In the genomic region with DNA sequence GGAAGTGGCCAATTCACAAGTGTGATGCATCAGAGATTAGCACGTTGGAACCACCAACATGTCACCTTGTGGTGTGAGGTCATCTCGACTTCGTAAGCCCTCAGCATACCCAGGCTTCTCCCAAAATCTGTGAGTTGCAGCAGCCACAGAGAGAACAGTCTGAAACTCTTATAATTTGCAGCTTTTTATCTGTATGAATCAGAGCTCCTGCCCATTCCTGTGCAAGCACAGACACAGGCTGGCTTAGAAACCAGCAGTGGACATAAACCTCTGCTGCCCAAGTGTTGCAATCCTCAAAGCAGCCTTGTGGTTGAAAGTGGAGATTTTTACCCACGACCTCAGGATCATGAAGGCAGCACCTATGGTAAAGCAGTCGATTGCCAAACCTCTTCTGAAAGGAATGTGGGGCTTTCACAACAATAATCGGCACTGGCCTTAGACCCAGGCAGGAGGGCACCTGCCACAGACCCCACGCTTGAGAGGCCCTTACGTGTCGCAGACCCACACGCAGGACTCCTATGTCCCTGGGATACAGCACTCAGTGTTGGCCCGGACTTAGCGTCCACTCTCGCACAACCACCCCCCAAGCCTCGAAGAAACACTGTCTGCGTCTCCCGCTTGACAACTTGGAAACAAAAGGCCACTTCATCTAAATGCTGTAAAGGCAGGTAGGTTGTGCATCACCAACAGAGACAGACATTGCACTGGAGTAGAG, we compare ENCODE assay signal across 19 cellular contexts. TPM values are rescaled to one million over a fixed set of nuclear protein-coding genes. Genes with fewer than 3 reads are reported as not detected.
DNase-seq lines count a peak whose midpoint lies in the region; ATAC-seq and TF ChIP-seq lines count a peak whose summit lies in the region.
"Had no signal": no experiment of that assay in that cellular context is flagged by ENCODE, and none has a peak within 500 bp of the region (broad histone marks: within the 10 kb centered on the region; RNA-seq: fewer than 3 reads in every experiment).

No MANE protein-coding gene starts in this region.

- WGBS in body of pancreas, 2 donors, result 76 to 82% methylated on average over 12 to 16 of the region's 16 CpGs

- H4K20me1 ChIP-seq in PC-3 (ENCODE audit: low read length), result no peaks in the 10 kb centered on the region
- no peaks in the 10 kb centered on the region for H4K20me1 ChIP-seq in fibroblast of lung (ENCODE audit: control insufficient read depth, extremely low read depth, insufficient read depth, low read length)
- peaks cover 12% of the 10 kb centered on the region for H4K20me1 ChIP-seq in osteoblast (ENCODE audit: insufficient read depth, low read length)

- ATAC-seq in PC-3, result no peak
- ATAC-seq in GM18861 (IDR thresholded peaks at IDR 0.05; ENCODE audit: unreplicated experiment), result no peak
- ATAC-seq in upper lobe of right lung, result no peak
- no peak for ATAC-seq in HG02623 (IDR thresholded peaks at IDR 0.05; ENCODE audit: unreplicated experiment)
- no peak for ATAC-seq in body of pancreas
- ATAC-seq: CD8-positive, alpha-beta T cell; left lung; sciatic nerve had no signal

- H3K9me3 ChIP-seq in PC-3 (ENCODE audit: low read length) (no peaks in the 10 kb centered on the region), fibroblast of lung (ENCODE audit: control insufficient read depth, insufficient read depth, low read depth, low read length) (no peaks in the 10 kb centered on the region), osteoblast (ENCODE audit: low read depth, low read length) (no peaks in the 10 kb centered on the region), upper lobe of right lung (no peaks in the 10 kb centered on the region), body of pancreas (no peaks in the 10 kb centered on the region)
- H3K9me3 ChIP-seq: left lung, SJCRH30 had no signal

- peak; percentile 35 for DNase-seq in EL
- peak; percentile 4 for DNase-seq in PC-3
- DNase-seq in fibroblast of lung (ENCODE audit: low read depth in 2 of 2), result peak; percentile 63 to 72
- DNase-seq in osteoblast (ENCODE audit: insufficient read length, low spot score, missing footprints), result peak; percentile 97
- no peak for DNase-seq in upper lobe of right lung
- no peak for DNase-seq in body of pancreas
- DNase-seq: CD8-positive, alpha-beta T cell; NCI-H1694 treated with DMSO at 0.1 percent for 48 hours; NCI-H526 treated with DMSO at 0.1 percent for 48 hours; nephron progenitor cell; SJCRH30 had no signal

- H3K27me3 ChIP-seq in PC-3 (ENCODE audit: low read length) (no peaks in the 10 kb centered on the region), fibroblast of lung (ENCODE audit: control insufficient read depth, insufficient read depth, low read length) (no peaks in the 10 kb centered on the region), osteoblast (ENCODE audit: insufficient read depth, low read length) (no peaks in the 10 kb centered on the region), upper lobe of right lung (no peaks in the 10 kb centered on the region), body of pancreas (no peaks in the 10 kb centered on the region)
- H3K27me3 ChIP-seq: left lung, SJCRH30 had no signal

- H3K4me2 ChIP-seq in PC-3 (ENCODE audit: low read length) (no peak overlapping the region), fibroblast of lung (ENCODE audit: extremely low read depth, insufficient read depth, low read length) (no peak overlapping the region), osteoblast (ENCODE audit: insufficient read depth, low read length) (no peak overlapping the region)

- no peak for TF ChIP-seq POLR2A in body of pancreas (IDR thresholded peaks at IDR 0.05)

- no TSS peak for BruUV-seq in PC-3 (replicated peaks; lab: Mats Ljungman, UMichigan)

- CTCF ChIA-PET in PC-3 (lab: Charles Lee), result no interaction called here

- no peaks in the 10 kb centered on the region for H3K36me3 ChIP-seq in PC-3 (ENCODE audit: low read depth, low read length)
- H3K36me3 ChIP-seq in fibroblast of lung (ENCODE audit: control insufficient read depth, insufficient read depth, low read length), result no peaks in the 10 kb centered on the region
- H3K36me3 ChIP-seq in osteoblast (ENCODE audit: insufficient read depth, low read length), result no peaks in the 10 kb centered on the region
- no peaks in the 10 kb centered on the region for H3K36me3 ChIP-seq in upper lobe of right lung
- no peaks in the 10 kb centered on the region for H3K36me3 ChIP-seq in body of pancreas (replicated peaks in 1 of 2; ENCODE audit: insufficient read depth in 1 of 2, low read depth in 2 of 2)
- H3K36me3 ChIP-seq: SJCRH30 had no signal

- peaks cover 10% of the 10 kb centered on the region for H3K4me1 ChIP-seq in PC-3 (ENCODE audit: insufficient read depth, low read length)
- peaks cover 8% of the 10 kb centered on the region for H3K4me1 ChIP-seq in fibroblast of lung (ENCODE audit: control insufficient read depth, extremely low read depth, insufficient read depth, low read length)
- peaks cover 32% of the 10 kb centered on the region for H3K4me1 ChIP-seq in osteoblast (ENCODE audit: insufficient read depth, low read length)
- no peaks in the 10 kb centered on the region for H3K4me1 ChIP-seq in upper lobe of right lung
- peaks cover 4% of the 10 kb centered on the region for H3K4me1 ChIP-seq in body of pancreas
- H3K4me1 ChIP-seq: left lung had no signal

- no peak overlapping the region for H2AFZ ChIP-seq in PC-3 (ENCODE audit: low read length)
- no peak overlapping the region for H2AFZ ChIP-seq in fibroblast of lung (ENCODE audit: low read length)
- H2AFZ ChIP-seq in osteoblast (ENCODE audit: low read length), result no peak overlapping the region

- H3K9ac ChIP-seq in PC-3 (ENCODE audit: low read length) (no peak overlapping the region), fibroblast of lung (ENCODE audit: insufficient read depth, low read length) (no peak overlapping the region)

- intact Hi-C loops in PC-3 (cut with micrococcal nuclease), result no loop called here
- intact Hi-C loops in upper lobe of right lung (cut with DNase I), result no loop called here
- intact Hi-C loops in body of pancreas (cut with DNase I), result no loop called here

- H3K27ac ChIP-seq in PC-3 (ENCODE audit: low read length), result no peak overlapping the region
- no peak overlapping the region for H3K27ac ChIP-seq in fibroblast of lung (ENCODE audit: insufficient read depth, low read length)
- H3K27ac ChIP-seq in osteoblast (ENCODE audit: low read depth, low read length), result peak overlapping the region; percentile 19
- H3K27ac ChIP-seq in upper lobe of right lung, result no peak overlapping the region
- H3K27ac ChIP-seq in body of pancreas, result no peak overlapping the region
- H3K27ac ChIP-seq: coronary artery, left lung, SJCRH30 had no signal

- POLR2A ChIA-PET in PC-3 (lab: Charles Lee; ENCODE audit: unreplicated experiment), result no interaction called here

- TF ChIP-seq CTCF in PC-3 (conservative IDR thresholded peaks at IDR 0.05; ENCODE audit: low read depth, low read length) (no peak), fibroblast of lung (conservative IDR thresholded peaks at IDR 0.05 in 1 of 2, IDR thresholded peaks at IDR 0.05 in 1 of 2; ENCODE audit: low read depth in 1 of 2, low read length in 2 of 2) (no peak), osteoblast (IDR thresholded peaks at IDR 0.05; ENCODE audit: extremely low read depth, low read depth, low read length) (no peak), upper lobe of right lung (IDR thresholded peaks at IDR 0.05) (no peak), body of pancreas (IDR thresholded peaks at IDR 0.05) (no peak)

- H3K4me3 ChIP-seq in PC-3 (ENCODE audit: low read length) (no peak overlapping the region), fibroblast of lung (replicated peaks in 1 of 4; ENCODE audit: control extremely low read depth in 1 of 4, insufficient read depth in 1 of 4, low read depth in 3 of 4, low read length in 4 of 4) (no peak overlapping the region), osteoblast (ENCODE audit: insufficient read depth, low read length) (no peak overlapping the region), upper lobe of right lung (no peak overlapping the region), body of pancreas (no peak overlapping the region)
- H3K4me3 ChIP-seq: coronary artery, left lung, SJCRH30 had no signal

- no peaks in the 10 kb centered on the region for H3K79me2 ChIP-seq in PC-3 (ENCODE audit: low read length)
- no peaks in the 10 kb centered on the region for H3K79me2 ChIP-seq in fibroblast of lung (ENCODE audit: control insufficient read depth, insufficient read depth, low read length)
- no peaks in the 10 kb centered on the region for H3K79me2 ChIP-seq in osteoblast (ENCODE audit: insufficient read depth, low read length)

- no peaks in the 10 kb centered on the region for H3K9me2 ChIP-seq in PC-3 (replicated peaks; ENCODE audit: low read length)

- H3F3A ChIP-seq in PC-3 (ENCODE audit: low read length, unreplicated experiment), result no peaks in the 10 kb centered on the region

RNA-seq across cellular contexts. Expression of gene OSGIN1, which starts 24.5 kb away (rescaled TPM):
- total RNA-seq in PC-3 (2014; rRNA removed) (6.6 and 9.8 TPM in 2 replicates), fibroblast of lung (3.6 and 6.6 TPM in 2 replicates), osteoblast (3.6 and 5.0 TPM in 2 replicates), upper lobe of right lung (19.0 TPM), body of pancreas (1 to 10 TPM; 4.0 to 5.2 TPM)
- polyA plus RNA-seq in fibroblast of lung, result 2.1 and 5.5 TPM in 2 replicates
- 6.1 and 9.8 TPM in 2 replicates for polyA plus RNA-seq in fibroblast of lung (2012)
- 7.8 and 8.5 TPM in 2 replicates for polyA minus RNA-seq in fibroblast of lung (ENCODE audit: low replicate concordance)

RNA-seq across cellular contexts. Expression of gene MLYCD, which starts 29.6 kb away (rescaled TPM):
- total RNA-seq in PC-3 (2014; rRNA removed) (0.95 and 1.2 TPM in 2 replicates), fibroblast of lung (3.3 and 3.8 TPM in 2 replicates), osteoblast (5.1 and 5.6 TPM in 2 replicates), upper lobe of right lung (9.7 TPM), body of pancreas (10 to 100 TPM; 19.2 to 29.3 TPM)
- 1.0 TPM in 2 replicates for polyA plus RNA-seq in fibroblast of lung
- 1.4 and 1.7 TPM in 2 replicates for polyA plus RNA-seq in fibroblast of lung (2012)
- 2.2 and 3.7 TPM in 2 replicates for polyA minus RNA-seq in fibroblast of lung (ENCODE audit: low replicate concordance)

RNA-seq across cellular contexts. Expression of gene NECAB2, which starts 39.5 kb away (rescaled TPM):
- 0.22 and 2.0 TPM in 2 replicates for total RNA-seq in PC-3 (2014; rRNA removed)
- under 0.01 and 0.17 TPM in 2 replicates for total RNA-seq in fibroblast of lung
- 0.03 and 0.41 TPM in 2 replicates for polyA plus RNA-seq in fibroblast of lung
- polyA plus RNA-seq in fibroblast of lung (2012), result 0.44 and 0.60 TPM in 2 replicates
- polyA minus RNA-seq in fibroblast of lung (ENCODE audit: low replicate concordance), result not detected in 2 replicates
- 0.29 and 0.72 TPM in 2 replicates for total RNA-seq in osteoblast
- total RNA-seq in upper lobe of right lung, result not detected
- 1 to 10 TPM; 1.0 to 3.6 TPM for total RNA-seq in body of pancreas
- total RNA-seq: activated naive CD4-positive, alpha-beta T cell treated with anti-CD3 and anti-CD28 coated beads, Interleukin-2, amount 50 U/mL, for 72 hours; CD8-positive, alpha-beta T cell; glomerular endothelial cell had no signal
- polyA plus RNA-seq: IgD-negative memory B cell had no signal

Comparison
In these comparisons a context has a peak if more than half of its experiments do, and no peak if none do; other contexts are left out.
1. DNase-seq: peak in EL (single experiment), PC-3 (single experiment), fibroblast of lung (2 of 2) and osteoblast (single experiment); none in upper lobe of right lung (single experiment) and body of pancreas (0 of 4).